26 cellular contexts compared by ENCODE assay signal in the genomic region with DNA sequence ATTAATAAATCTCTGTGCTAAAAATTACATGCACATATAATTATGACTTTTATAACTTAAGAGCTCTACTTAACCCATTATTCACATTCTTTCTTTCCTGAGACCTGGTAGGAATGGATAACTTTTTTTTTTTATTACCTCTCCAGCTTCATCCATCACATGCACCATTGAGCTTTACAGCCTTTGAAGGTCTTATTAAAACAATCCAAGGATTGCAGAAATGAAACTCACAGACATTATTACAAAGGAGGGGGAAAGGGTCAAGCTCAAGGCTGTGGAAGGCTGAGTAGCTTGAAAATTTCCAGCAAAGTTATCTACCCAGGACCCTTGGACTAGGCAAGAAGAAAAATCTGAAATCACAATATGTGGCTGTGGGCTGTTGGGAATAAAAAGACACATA.
"Had no signal": no experiment of that assay in that cellular context is flagged by ENCODE, and none has a peak within 500 bp of the region (broad histone marks: within the 10 kb centered on the region; RNA-seq: fewer than 3 reads in every experiment).

No MANE protein-coding gene starts in this region.

- DNase-seq: colonic mucosa; cortex of kidney; effector CD8-positive, alpha-beta T cell; effector memory CD8-positive, alpha-beta T cell; endodermal cell; erythroblast; esophagus squamous epithelium; foreskin fibroblast; foreskin melanocyte; gastrocnemius medialis; glutamatergic neuron; head of caudate nucleus; heart right ventricle; hippocampal formation; islet precursor cell; kidney; kidney glomerular epithelial cell; left colon; left lung; left ventricle myocardium superior; lower lobe of right lung; mesenchymal stem cell; mucosa of descending colon; naive B cell; naive thymus-derived CD8-positive, alpha-beta T cell had no signal

- ATAC-seq: effector memory CD8-positive, alpha-beta T cell; esophagus mucosa; gastrocnemius medialis; heart right ventricle; left colon; left lung; left ventricle myocardium superior; lower lobe of right lung; mucosa of descending colon; naive thymus-derived CD8-positive, alpha-beta T cell had no signal
